13 cellular contexts compared by ENCODE assay signal in the genomic region with DNA sequence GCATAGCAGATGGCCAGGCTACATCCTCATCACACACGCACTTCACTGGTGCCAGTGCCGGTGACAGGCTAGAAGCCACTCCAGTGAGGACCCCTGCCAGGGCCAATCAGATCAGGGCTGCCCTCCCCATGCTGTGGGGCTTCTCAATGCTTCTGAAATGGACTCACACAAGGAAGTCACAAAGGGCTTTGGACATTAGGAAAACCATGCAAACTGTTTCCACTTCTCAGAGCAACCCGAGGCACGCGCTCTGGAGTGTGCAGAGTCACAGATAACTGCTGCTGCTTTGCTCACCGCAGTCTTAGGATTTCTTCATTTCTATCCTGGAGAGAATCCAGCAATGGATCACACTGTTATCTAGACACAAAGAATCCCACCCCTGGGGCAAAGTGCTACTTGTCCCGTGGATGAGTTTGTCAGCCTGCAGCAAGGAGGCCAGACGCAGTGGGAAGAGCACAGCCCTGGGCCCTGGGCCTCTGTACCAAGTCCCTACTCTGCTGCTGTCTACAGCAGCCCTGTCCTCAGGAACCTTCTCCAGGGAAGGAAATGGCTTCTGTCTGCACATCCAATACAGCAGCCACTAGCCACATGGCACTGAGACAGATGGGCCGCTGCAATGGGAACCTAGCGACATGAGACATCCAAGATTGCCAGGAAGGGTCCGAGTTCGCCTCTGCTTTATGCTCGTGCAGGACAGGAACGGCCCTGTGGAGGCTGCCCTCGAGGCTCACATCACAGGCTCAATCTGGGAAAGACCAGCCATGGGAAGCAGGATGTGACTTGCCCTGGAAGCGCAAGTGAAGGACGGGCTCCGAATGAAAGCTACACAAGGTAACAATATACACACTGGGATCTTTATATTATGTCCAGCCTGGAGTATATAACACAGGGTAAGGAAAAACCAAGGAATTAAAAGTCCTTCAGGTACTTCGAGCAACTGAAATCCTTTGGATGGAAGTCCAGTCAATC.
DNase-seq lines count a peak whose midpoint lies in the region; ATAC-seq and TF ChIP-seq lines count a peak whose summit lies in the region.
"Had no signal": no experiment of that assay in that cellular context is flagged by ENCODE, and none has a peak within 500 bp of the region (broad histone marks: within the 10 kb centered on the region; RNA-seq: fewer than 3 reads in every experiment).

No MANE protein-coding gene starts in this region.

- ATAC-seq in HG02970 (IDR thresholded peaks at IDR 0.05; ENCODE audit: low FRiP score, unreplicated experiment) (no peak), GM21723 (IDR thresholded peaks at IDR 0.05; ENCODE audit: unreplicated experiment) (no peak)
- ATAC-seq: activated CD4-positive, CD25-positive, alpha-beta regulatory T cell treated with anti-CD3 and anti-CD28 coated beads, Interleukin-2, amount 50 U/mL, for 24 hours had no signal

- peaks cover 38% of the 10 kb centered on the region for H3K4me1 ChIP-seq in BE2C

- H3K36me3 ChIP-seq in BE2C: no peaks in the 10 kb centered on the region; the same call in 1 of the 2 replicates

- no peak overlapping the region for H3K4me3 ChIP-seq in BE2C (ENCODE audit: low read depth, low read length)
- no peak overlapping the region for H3K4me3 ChIP-seq in foreskin fibroblast (ENCODE audit: low read depth in 1 of 2, low read length in 2 of 2)

- DNase-seq in BE2C (peak; percentile 60), RPMI7951 (ENCODE audit: low read depth) (peak; percentile 93), foreskin fibroblast (peak; percentile 60 to 78), non-pigmented ciliary epithelial cell (ENCODE audit: low read depth) (peak; percentile 26), NCI-H1105 (lab: John Stamatoyannopoulos, UW) (no peak)
- no peak for DNase-seq in activated naive CD4-positive, alpha-beta T cell treated with Interleukin-2 at 50 U/mL for 16 hours
- DNase-seq: activated effector memory CD4-positive, alpha-beta T cell treated with anti-CD3 and anti-CD28 coated beads, Interleukin-2, amount 50 U/mL, for 16 hours; effector CD4-positive, alpha-beta T cell; NCI-H2171; occipital lobe had no signal

- H3K27me3 ChIP-seq in BE2C: no peaks in the 10 kb centered on the region

- TF ChIP-seq CTCF in BE2C (IDR thresholded peaks at IDR 0.05; ENCODE audit: low read depth, low read length) (no peak), foreskin fibroblast (IDR thresholded peaks at IDR 0.05; ENCODE audit: low read depth, low read length) (no peak)

- no peaks in the 10 kb centered on the region for H3K9me3 ChIP-seq in BE2C

Comparison
In these comparisons a context has a peak if more than half of its experiments do, and no peak if none do; other contexts are left out.
1. DNase-seq: peak in BE2C (single experiment), RPMI7951 (single experiment), foreskin fibroblast (2 of 2) and non-pigmented ciliary epithelial cell (single experiment); none in activated naive CD4-positive, alpha-beta T cell treated with Interleukin-2 at 50 U/mL for 16 hours (single experiment) and NCI-H1105 (single experiment).